15 cellular contexts compared by ENCODE assay signal in genomic region chr1:54279457-54279856, GRCh38.
A peak's percentile ranks its signal among the peaks of the same experiment; 100 is the strongest.
DNase-seq lines count a peak whose midpoint lies in the region; ATAC-seq and TF ChIP-seq lines count a peak whose summit lies in the region.
"Had no signal": no experiment of that assay in that cellular context is flagged by ENCODE, and none has a peak within 500 bp of the region (broad histone marks: within the 10 kb centered on the region; RNA-seq: fewer than 3 reads in every experiment).

No MANE protein-coding gene starts in this region.

- no peak overlapping the region for H2BK5ac ChIP-seq in trophoblast cell (ENCODE audit: low read depth, low read length, poor library complexity)

- H3K9me3 ChIP-seq in breast epithelium (no peaks in the 10 kb centered on the region), endodermal cell (ENCODE audit: control insufficient read depth, low read length) (no peaks in the 10 kb centered on the region), trophoblast cell (ENCODE audit: insufficient read depth, low read depth, low read length) (peaks cover 2% of the 10 kb centered on the region), uterus (no peaks in the 10 kb centered on the region)
- H3K9me3 ChIP-seq: Caco-2 had no signal

- peak overlapping the region; percentile 34 for H3K18ac ChIP-seq in trophoblast cell (ENCODE audit: low read length)

- H3K4me1 ChIP-seq in breast epithelium (peaks cover 16 to 33% of the 10 kb centered on the region in 2 donors), endodermal cell (ENCODE audit: control insufficient read depth, insufficient read depth, low read length) (peaks cover 44% of the 10 kb centered on the region), trophoblast cell (ENCODE audit: control insufficient read depth in 1 of 2, insufficient read depth in 2 of 2, low read length in 2 of 2) (peaks cover 20 to 21% of the 10 kb centered on the region in 2 experiments), uterus (peaks cover 35 to 45% of the 10 kb centered on the region in 2 donors)

- no TSS peak for BruUV-seq in MCF 10A (replicated peaks; lab: Mats Ljungman, UMichigan)

- H3K14ac ChIP-seq in trophoblast cell (ENCODE audit: low read length), result peak overlapping the region; percentile 18

- H3K79me1 ChIP-seq in trophoblast cell (ENCODE audit: low read length), result peaks cover 5% of the 10 kb centered on the region

- H3K27ac Mint-ChIP-seq in MCF 10A (ENCODE audit: low read depth, unreplicated experiment), result no peak overlapping the region
- H3K27ac Mint-ChIP-seq in endodermal cell, result no peak overlapping the region
- H3K27ac Mint-ChIP-seq: dendritic cell treated with granulocyte-macrophage colony-stimulating factor and Interleukin-4, amounts not matched to agents 40 ng/mL and 50 ng/mL, for 4 days had no signal

- H3K9me3 Mint-ChIP-seq in MCF 10A (ENCODE audit: unreplicated experiment) (no peaks in the 10 kb centered on the region), endodermal cell (no peaks in the 10 kb centered on the region)
- H3K9me3 Mint-ChIP-seq: dendritic cell treated with granulocyte-macrophage colony-stimulating factor and Interleukin-4, amounts not matched to agents 40 ng/mL and 50 ng/mL, for 4 days; stimulated activated naive CD8-positive, alpha-beta T cell treated with anti-CD3 and anti-CD28 coated beads, Interleukin-15, amount 100 ng/mL, for 72 hours had no signal

- DNase-seq in breast epithelium (ENCODE audit: low spot score in 2 of 2) (no peak), MCF 10A (ENCODE audit: unreplicated experiment) (no peak), endodermal cell (no peak), trophoblast cell (no peak), uterus (no peak), NCI-H2107 treated with DMSO at 0.1 percent for 48 hours (lab: John Stamatoyannopoulos, UW; ENCODE audit: unreplicated experiment) (no peak), dermis blood vessel endothelial cell (no peak)
- DNase-seq: Caco-2; H7; NCI-H2029 treated with DMSO at 0.1 percent for 48 hours; NCI-H748 treated with DMSO at 0.1 percent for 48 hours; SHP77 treated with DMSO at 0.1 percent for 48 hours; stimulated activated naive CD8-positive, alpha-beta T cell treated with anti-CD3 and anti-CD28 coated beads, Interleukin-15, amount 100 ng/mL, for 72 hours had no signal

- CTCF ChIA-PET in MCF 10A (lab: Yijun Ruan, JAX), result no interaction called here

- ATAC-seq in GM21367 (IDR thresholded peaks at IDR 0.05; ENCODE audit: unreplicated experiment), result no peak
- ATAC-seq: stimulated activated naive CD8-positive, alpha-beta T cell treated with anti-CD3 and anti-CD28 coated beads, Interleukin-15, amount 100 ng/mL, for 72 hours had no signal

- H3K4me3 ChIP-seq in breast epithelium (no peak overlapping the region), endodermal cell (ENCODE audit: low read length) (no peak overlapping the region), trophoblast cell (ENCODE audit: low read depth, low read length) (no peak overlapping the region), uterus (no peak overlapping the region)

- no peak for TF ChIP-seq CTCF in breast epithelium (IDR thresholded peaks at IDR 0.05)
- no peak for TF ChIP-seq CTCF in MCF 10A (IDR thresholded peaks at IDR 0.05; ENCODE audit: unreplicated experiment)
- no peak for TF ChIP-seq CTCF in endodermal cell (conservative IDR thresholded peaks at IDR 0.05)
- no peak for TF ChIP-seq CTCF in uterus (IDR thresholded peaks at IDR 0.05)

- no peak overlapping the region for H2AK5ac ChIP-seq in trophoblast cell (ENCODE audit: low read length)

- H2BK12ac ChIP-seq in trophoblast cell (ENCODE audit: low read length), result no peak overlapping the region

- H3K79me2 ChIP-seq in trophoblast cell (ENCODE audit: control insufficient read depth, insufficient read depth, low read length, poor library complexity), result peaks cover 4% of the 10 kb centered on the region

- H4K91ac ChIP-seq in trophoblast cell (ENCODE audit: low read depth, low read length), result peak overlapping the region; percentile 53

- no peaks in the 10 kb centered on the region for H3K27me3 ChIP-seq in breast epithelium
- H3K27me3 ChIP-seq in endodermal cell (ENCODE audit: control insufficient read depth, insufficient read depth, low read length, poor library complexity, severe bottlenecking), result no peaks in the 10 kb centered on the region
- no peaks in the 10 kb centered on the region for H3K27me3 ChIP-seq in trophoblast cell (ENCODE audit: insufficient read depth, low read length)
- no peaks in the 10 kb centered on the region for H3K27me3 ChIP-seq in uterus

- POLR2A ChIA-PET in MCF 10A (lab: Yijun Ruan, JAX), result no interaction called here

- H3K23ac ChIP-seq in trophoblast cell (ENCODE audit: low read length), result no peak overlapping the region

- H2BK120ac ChIP-seq in trophoblast cell (ENCODE audit: insufficient read depth, low read length, poor library complexity), result no peak overlapping the region

- H3K9ac ChIP-seq in endodermal cell (ENCODE audit: extremely low read depth, low read length, poor library complexity, severe bottlenecking) (no peak overlapping the region), trophoblast cell (ENCODE audit: low read length) (no peak overlapping the region)

- intact Hi-C loops in breast epithelium (cut with DNase I; ENCODE audit: low total_unique reads), result no loop called here
- intact Hi-C loops in MCF 10A (cut with micrococcal nuclease), result loop anchor here (10.0 kb wide), 1 partner anchor 165 kb away; no protein-coding TSS in a partner anchor
- intact Hi-C loops in uterus (cut with DNase I; ENCODE audit: low total_unique reads), result loop anchor here (10.0 kb wide), 1 partner anchor 45 kb away; no protein-coding TSS in a partner anchor

- no peak for TF ChIP-seq POLR2A in breast epithelium (IDR thresholded peaks at IDR 0.05)
- TF ChIP-seq POLR2A in uterus (IDR thresholded peaks at IDR 0.05), result no peak

- WGBS in endodermal cell (ENCODE audit: insufficient coverage in 1 of 2, insufficient read length in 1 of 2), 2 experiments, result 95 to 96% methylated on average over 8 of the region's 8 CpGs
- WGBS in trophoblast cell (ENCODE audit: extremely low coverage, insufficient coverage, insufficient read length), result no CpG with 5 or more reads among the region's 8 CpGs

- no peak overlapping the region for H2AFZ ChIP-seq in trophoblast cell (ENCODE audit: insufficient read depth, low read length, poor library complexity)

- H4K8ac ChIP-seq in trophoblast cell (ENCODE audit: low read depth, low read length), result no peak overlapping the region

- no peak overlapping the region for H3K4me2 ChIP-seq in trophoblast cell (ENCODE audit: low read length)

- H3K4me1 Mint-ChIP-seq in MCF 10A (ENCODE audit: insufficient read depth, unreplicated experiment), result no peaks in the 10 kb centered on the region
- peaks cover 51% of the 10 kb centered on the region for H3K4me1 Mint-ChIP-seq in endodermal cell

- no peaks in the 10 kb centered on the region for H3K27me3 Mint-ChIP-seq in MCF 10A (ENCODE audit: insufficient read depth, unreplicated experiment)
- no peaks in the 10 kb centered on the region for H3K27me3 Mint-ChIP-seq in endodermal cell (ENCODE audit: insufficient read depth)
- H3K27me3 Mint-ChIP-seq: dendritic cell treated with granulocyte-macrophage colony-stimulating factor and Interleukin-4, amounts not matched to agents 40 ng/mL and 50 ng/mL, for 4 days; stimulated activated naive CD8-positive, alpha-beta T cell treated with anti-CD3 and anti-CD28 coated beads, Interleukin-15, amount 100 ng/mL, for 72 hours had no signal

- H3K36me3 Mint-ChIP-seq in MCF 10A (ENCODE audit: insufficient read depth, unreplicated experiment), result peaks cover 5% of the 10 kb centered on the region
- H3K36me3 Mint-ChIP-seq in endodermal cell (ENCODE audit: low read depth), result peaks cover 52% of the 10 kb centered on the region

- no peak overlapping the region for H3K4ac ChIP-seq in trophoblast cell (ENCODE audit: low read depth, low read length)

- H4K12ac ChIP-seq in trophoblast cell (ENCODE audit: low read depth, low read length), result no peak overlapping the region

- H3K4me3 Mint-ChIP-seq in MCF 10A (ENCODE audit: unreplicated experiment), result no peak overlapping the region
- no peak overlapping the region for H3K4me3 Mint-ChIP-seq in endodermal cell
- H3K4me3 Mint-ChIP-seq: dendritic cell treated with granulocyte-macrophage colony-stimulating factor and Interleukin-4, amounts not matched to agents 40 ng/mL and 50 ng/mL, for 4 days; stimulated activated naive CD8-positive, alpha-beta T cell treated with anti-CD3 and anti-CD28 coated beads, Interleukin-15, amount 100 ng/mL, for 72 hours had no signal

- H3K27ac ChIP-seq in breast epithelium (peak overlapping the region; percentile 87 to 95), endodermal cell (ENCODE audit: low read depth, low read length) (peak overlapping the region; percentile 10), trophoblast cell (ENCODE audit: low read depth, low read length) (peak overlapping the region; percentile 4), uterus (peak overlapping the region; percentile 85 to 95)

- H3K36me3 ChIP-seq in breast epithelium (no peaks in the 10 kb centered on the region), endodermal cell (ENCODE audit: control insufficient read depth, insufficient read depth, low read length) (peaks cover 76% of the 10 kb centered on the region), trophoblast cell (ENCODE audit: control insufficient read depth in 1 of 2, insufficient read depth in 2 of 2, low read length in 2 of 2) (peaks cover 21 to 26% of the 10 kb centered on the region in 2 experiments), uterus (no peaks in the 10 kb centered on the region)

Comparison
In these comparisons a context has a peak if more than half of its experiments do, and no peak if none do; other contexts are left out.
1. H3K27ac ChIP-seq: peak in every context shown above with its lines; median percentile 91 in breast epithelium; 90 in uterus; 10 in endodermal cell; 4 in trophoblast cell.